In the genomic region with DNA sequence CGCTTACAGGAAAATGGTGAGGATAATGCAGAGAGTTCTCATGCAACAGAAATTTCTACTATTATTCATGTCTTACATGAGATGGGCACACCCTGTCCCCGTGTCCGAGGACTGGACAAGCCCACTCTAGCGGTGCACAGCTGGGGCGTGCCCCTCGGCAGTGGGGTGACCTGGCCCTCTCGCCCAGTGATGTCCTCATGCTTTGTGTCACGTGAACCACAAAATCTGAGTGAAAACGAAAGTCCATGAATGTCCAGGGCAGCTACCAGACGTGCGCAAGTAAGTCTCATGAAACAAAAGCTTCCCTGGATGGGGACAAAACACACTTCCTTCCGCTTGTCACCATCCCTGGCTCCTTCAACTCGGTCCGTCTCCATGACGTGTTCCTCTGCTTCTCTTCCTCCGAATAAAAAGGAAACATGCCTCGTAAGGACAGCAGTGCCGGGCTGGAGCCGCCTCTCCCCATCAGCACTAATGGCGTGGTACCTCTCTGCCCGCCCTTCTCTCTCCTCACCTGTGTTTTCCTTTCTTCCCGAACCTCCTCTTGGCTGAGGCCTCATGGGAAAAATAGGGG, we compare ENCODE assay signal across 9 cellular contexts. TPM values are rescaled to one million over a fixed set of nuclear protein-coding genes. Genes with fewer than 3 reads are reported as not detected.
DNase-seq lines count a peak whose midpoint lies in the region; ATAC-seq and TF ChIP-seq lines count a peak whose summit lies in the region.
"Had no signal": no experiment of that assay in that cellular context is flagged by ENCODE, and none has a peak within 500 bp of the region (broad histone marks: within the 10 kb centered on the region; RNA-seq: fewer than 3 reads in every experiment).

No MANE protein-coding gene starts in this region.

- peak overlapping the region; percentile 63 for H3K4me2 ChIP-seq in mammary epithelial cell (ENCODE audit: insufficient read depth, low read depth, low read length)
- H3K4me2 ChIP-seq: BLaER1 had no signal

- intact Hi-C loops in activated CD4-positive, alpha-beta T cell treated with anti-CD3 and anti-CD28 coated beads, Interleukin-2, amount 10 ng/mL, durations not matched to agents 24 days and 14 days (cut with micrococcal nuclease): no loop called here
- intact Hi-C loops in mammary epithelial cell (cut with micrococcal nuclease): no loop called here
- intact Hi-C loops in lower lobe of right lung (cut with DNase I): no loop called here

- TF ChIP-seq CTCF in mammary epithelial cell (conservative IDR thresholded peaks at IDR 0.05 in 1 of 2, IDR thresholded peaks at IDR 0.05 in 1 of 2; ENCODE audit: extremely low read depth in 1 of 2, insufficient read depth in 1 of 2, low read depth in 1 of 2, low read length in 2 of 2) (no peak), lower lobe of right lung (IDR thresholded peaks at IDR 0.05) (no peak), type B pancreatic cell (conservative IDR thresholded peaks at IDR 0.05) (no peak)

- H3K36me3 ChIP-seq in mammary epithelial cell (ENCODE audit: insufficient read depth, low read length) (no peaks in the 10 kb centered on the region), lower lobe of right lung (no peaks in the 10 kb centered on the region)
- H3K36me3 ChIP-seq: BLaER1 had no signal

- H3K27me3 Mint-ChIP-seq in activated CD4-positive, alpha-beta T cell treated with anti-CD3 and anti-CD28 coated beads, Interleukin-2, amount 10 ng/mL, durations not matched to agents 24 days and 14 days: peaks cover 31% of the 10 kb centered on the region
- no peaks in the 10 kb centered on the region for H3K27me3 Mint-ChIP-seq in type B pancreatic cell

- peaks cover 3% of the 10 kb centered on the region for H3K4me1 Mint-ChIP-seq in activated CD4-positive, alpha-beta T cell treated with anti-CD3 and anti-CD28 coated beads, Interleukin-2, amount 10 ng/mL, durations not matched to agents 24 days and 14 days
- H3K4me1 Mint-ChIP-seq in type B pancreatic cell (ENCODE audit: unreplicated experiment): peaks cover 23% of the 10 kb centered on the region

- CTCF ChIA-PET in mammary epithelial cell (lab: Charles Lee; ENCODE audit: low non-redundant PET): no interaction called here

- no peak for DNase-seq in activated CD4-positive, alpha-beta T cell treated with anti-CD3 and anti-CD28 coated beads, Interleukin-2, amount 10 ng/mL, durations not matched to agents 24 days and 14 days
- DNase-seq in activated CD4-positive, alpha-beta T cell treated with anti-CD3 and anti-CD28 coated beads for 48 hours: no peak
- no peak for DNase-seq in mammary epithelial cell
- DNase-seq in lower lobe of right lung: no peak
- no peak for DNase-seq in type B pancreatic cell (ENCODE audit: extremely low spot score, unreplicated experiment)
- no peak for DNase-seq in NCI-H82 (lab: John Stamatoyannopoulos, UW)
- DNase-seq in globus pallidus (ENCODE audit: low spot score): no peak
- DNase-seq in ureter (ENCODE audit: low spot score): no peak

- H3K27me3 ChIP-seq in mammary epithelial cell (ENCODE audit: insufficient read depth, low read length): no peaks in the 10 kb centered on the region
- H3K27me3 ChIP-seq in lower lobe of right lung (ENCODE audit: low read depth): no peaks in the 10 kb centered on the region

- 89% methylated on average over 21 of the region's 22 CpGs for WGBS in mammary epithelial cell (ENCODE audit: low coverage, missing lambda C conversion rate)

- H3K4me1 ChIP-seq in mammary epithelial cell (ENCODE audit: insufficient read depth, low read length) (peaks cover 15% of the 10 kb centered on the region), lower lobe of right lung (peaks cover 15% of the 10 kb centered on the region)
- H3K4me1 ChIP-seq: BLaER1 had no signal

- H3K27ac ChIP-seq in mammary epithelial cell (ENCODE audit: insufficient read depth, low read depth, low read length) (peak overlapping the region; percentile 63), lower lobe of right lung (peak overlapping the region; percentile 79)
- H3K27ac ChIP-seq: BLaER1 had no signal

- H3K79me2 ChIP-seq in mammary epithelial cell (ENCODE audit: insufficient read depth, low read length): no peaks in the 10 kb centered on the region

- dilution Hi-C loops in mammary epithelial cell (cut with HindIII; ENCODE audit: low sequenced_read_pairs): loop anchor here (5.0 kb wide), 1 partner anchor 163 kb away; no protein-coding TSS in a partner anchor

- peak overlapping the region; percentile 31 for H3K4me3 Mint-ChIP-seq in activated CD4-positive, alpha-beta T cell treated with anti-CD3 and anti-CD28 coated beads, Interleukin-2, amount 10 ng/mL, durations not matched to agents 24 days and 14 days
- H3K4me3 Mint-ChIP-seq in type B pancreatic cell: no peak overlapping the region

- H3K9ac ChIP-seq in mammary epithelial cell (ENCODE audit: insufficient read depth, low read length): peak overlapping the region; percentile 35
- H3K9ac ChIP-seq: BLaER1 had no signal

- H3K9me3 ChIP-seq in mammary epithelial cell (replicated peaks; ENCODE audit: insufficient read depth, low read length) (no peaks in the 10 kb centered on the region), lower lobe of right lung (no peaks in the 10 kb centered on the region)
- H3K9me3 ChIP-seq: BLaER1 had no signal

- ATAC-seq in lower lobe of right lung: peak; percentile 37 to 40

- H3K4me3 ChIP-seq in mammary epithelial cell (replicated peaks in 1 of 3; ENCODE audit: insufficient read depth in 1 of 3, low read depth in 2 of 3, low read length in 3 of 3): peak overlapping the region in 1 of 3 experiments; percentile 6
- H3K4me3 ChIP-seq in lower lobe of right lung: peak overlapping the region; percentile 41
- H3K4me3 ChIP-seq: BLaER1 had no signal

- in situ Hi-C loops in mammary epithelial cell (cut with MboI; ENCODE audit: low sequenced_read_pairs in 2 of 2): no loop called here

- H3K27ac Mint-ChIP-seq in activated CD4-positive, alpha-beta T cell treated with anti-CD3 and anti-CD28 coated beads, Interleukin-2, amount 10 ng/mL, durations not matched to agents 24 days and 14 days: no peak overlapping the region
- peak overlapping the region; percentile 90 for H3K27ac Mint-ChIP-seq in type B pancreatic cell

- peak overlapping the region; percentile 81 for H2AFZ ChIP-seq in mammary epithelial cell (ENCODE audit: low read depth, low read length)

- H3K9me3 Mint-ChIP-seq in activated CD4-positive, alpha-beta T cell treated with anti-CD3 and anti-CD28 coated beads, Interleukin-2, amount 10 ng/mL, durations not matched to agents 24 days and 14 days: no peaks in the 10 kb centered on the region
- H3K9me3 Mint-ChIP-seq in type B pancreatic cell: peaks cover 12% of the 10 kb centered on the region

- H4K20me1 ChIP-seq in mammary epithelial cell (ENCODE audit: insufficient read depth, low read length): no peaks in the 10 kb centered on the region
- H4K20me1 ChIP-seq: BLaER1 had no signal

- no peaks in the 10 kb centered on the region for H3K36me3 Mint-ChIP-seq in activated CD4-positive, alpha-beta T cell treated with anti-CD3 and anti-CD28 coated beads, Interleukin-2, amount 10 ng/mL, durations not matched to agents 24 days and 14 days (ENCODE audit: low read depth)
- no peaks in the 10 kb centered on the region for H3K36me3 Mint-ChIP-seq in type B pancreatic cell

- BruUV-seq in mammary epithelial cell (replicated peaks; lab: Mats Ljungman, UMichigan): no TSS peak

RNA-seq across cellular contexts. Expression of a gene that starts 45.6 kb away (rescaled TPM):
- 145 and 147 TPM in 2 replicates for total RNA-seq in activated CD4-positive, alpha-beta T cell treated with anti-CD3 and anti-CD28 coated beads, Interleukin-2, amount 10 ng/mL, durations not matched to agents 24 days and 14 days
- total RNA-seq in mammary epithelial cell (10 to 100 TPM; 45.3 to 50.3 TPM), lower lobe of right lung (132 TPM), type B pancreatic cell (ENCODE audit: low replicate concordance) (87.9 and 142 TPM in 2 replicates), ureter (138 TPM)
- polyA plus RNA-seq in mammary epithelial cell: 18.3 TPM
- 15.6 TPM for polyA minus RNA-seq in mammary epithelial cell
